In the genomic region with DNA sequence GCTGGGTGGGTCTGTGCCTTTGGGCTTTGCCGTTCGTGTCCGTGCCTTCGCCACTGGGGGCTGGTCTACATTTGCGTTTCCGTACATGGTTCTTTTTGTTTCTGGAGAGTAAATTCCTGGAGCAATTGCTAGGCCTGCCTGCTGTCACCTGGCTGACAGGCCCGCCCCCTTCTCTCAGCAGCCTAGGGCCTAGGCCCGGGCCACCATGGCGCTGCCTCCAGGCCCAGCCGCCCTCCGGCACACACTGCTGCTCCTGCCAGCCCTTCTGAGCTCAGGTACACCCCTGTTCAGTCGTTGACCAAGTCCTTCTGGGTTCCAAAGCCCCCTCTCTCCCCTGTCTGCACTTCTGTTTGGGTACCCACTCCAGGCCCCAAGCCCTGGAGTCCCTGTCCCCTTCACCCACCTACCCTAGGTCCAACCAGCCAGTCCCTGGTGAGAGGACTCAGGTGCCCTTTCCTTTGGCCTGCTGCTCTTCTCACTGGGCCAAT, we compare ENCODE assay signal across 1 cellular context.
TF ChIP-seq lines count a peak whose summit lies in the region.

No MANE protein-coding gene starts in this region.

TF ChIP-seq in GM12878, 131 proteins besides CTCF, POLR2A, EP300 and RAD21:
- TF ChIP-seq NFIC (IDR thresholded peaks at IDR 0.05; ENCODE audit: low read depth, low read length) (no peak), NR2C2 (IDR thresholded peaks at IDR 0.05; ENCODE audit: borderline replicate concordance, control insufficient read depth, insufficient read length, low read depth) (no peak), BRCA1 (IDR thresholded peaks at IDR 0.05; ENCODE audit: low read depth, low read length) (no peak), ZNF384 (IDR thresholded peaks at IDR 0.05; ENCODE audit: borderline replicate concordance, low read depth, low read length) (no peak), SIX5 (IDR thresholded peaks at IDR 0.05; ENCODE audit: low read depth, low read length, severe bottlenecking) (no peak), RAD51 (IDR thresholded peaks at IDR 0.05) (no peak), SUZ12 (IDR thresholded peaks at IDR 0.05; ENCODE audit: unreplicated experiment) (no peak), ZSCAN29 (IDR thresholded peaks at IDR 0.05) (no peak), CHD4 (IDR thresholded peaks at IDR 0.05) (no peak), TCF7 (IDR thresholded peaks at IDR 0.05; ENCODE audit: borderline replicate concordance) (no peak), ZNF622 (IDR thresholded peaks at IDR 0.05) (no peak)
- TF ChIP-seq, protein P1, sequence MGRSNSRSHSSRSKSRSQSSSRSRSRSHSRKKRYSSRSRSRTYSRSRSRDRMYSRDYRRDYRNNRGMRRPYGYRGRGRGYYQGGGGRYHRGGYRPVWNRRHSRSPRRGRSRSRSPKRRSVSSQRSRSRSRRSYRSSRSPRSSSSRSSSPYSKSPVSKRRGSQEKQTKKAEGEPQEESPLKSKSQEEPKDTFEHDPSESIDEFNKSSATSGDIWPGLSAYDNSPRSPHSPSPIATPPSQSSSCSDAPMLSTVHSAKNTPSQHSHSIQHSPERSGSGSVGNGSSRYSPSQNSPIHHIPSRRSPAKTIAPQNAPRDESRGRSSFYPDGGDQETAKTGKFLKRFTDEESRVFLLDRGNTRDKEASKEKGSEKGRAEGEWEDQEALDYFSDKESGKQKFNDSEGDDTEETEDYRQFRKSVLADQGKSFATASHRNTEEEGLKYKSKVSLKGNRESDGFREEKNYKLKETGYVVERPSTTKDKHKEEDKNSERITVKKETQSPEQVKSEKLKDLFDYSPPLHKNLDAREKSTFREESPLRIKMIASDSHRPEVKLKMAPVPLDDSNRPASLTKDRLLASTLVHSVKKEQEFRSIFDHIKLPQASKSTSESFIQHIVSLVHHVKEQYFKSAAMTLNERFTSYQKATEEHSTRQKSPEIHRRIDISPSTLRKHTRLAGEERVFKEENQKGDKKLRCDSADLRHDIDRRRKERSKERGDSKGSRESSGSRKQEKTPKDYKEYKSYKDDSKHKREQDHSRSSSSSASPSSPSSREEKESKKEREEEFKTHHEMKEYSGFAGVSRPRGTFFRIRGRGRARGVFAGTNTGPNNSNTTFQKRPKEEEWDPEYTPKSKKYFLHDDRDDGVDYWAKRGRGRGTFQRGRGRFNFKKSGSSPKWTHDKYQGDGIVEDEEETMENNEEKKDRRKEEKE (IDR thresholded peaks at IDR 0.05) = no peak
TF ChIP-seq in GM12878: peak in this region for 0.
